ENCODE assay signal across 2 cellular contexts in genomic region chr16:2501938-2502900, GRCh38.
A peak's percentile ranks its signal among the peaks of the same experiment; 100 is the strongest.
TF ChIP-seq lines count a peak whose summit lies in the region.

No MANE protein-coding gene starts in this region.

TF ChIP-seq in IMR-90, 13 proteins besides CTCF, POLR2A, EP300 and RAD21:
- TF ChIP-seq BHLHE40 (IDR thresholded peaks at IDR 0.05; ENCODE audit: low read depth, low read length) (no peak), MAFK (IDR thresholded peaks at IDR 0.05; ENCODE audit: low read depth, low read length) (no peak), SMC3 (IDR thresholded peaks at IDR 0.05; ENCODE audit: low read depth, low read length) (no peak), CHD1 (IDR thresholded peaks at IDR 0.05; ENCODE audit: low read depth, low read length) (no peak), ELK1 (IDR thresholded peaks at IDR 0.05; ENCODE audit: borderline replicate concordance, low read depth, low read length) (no peak), FOS (IDR thresholded peaks at IDR 0.05; ENCODE audit: low read depth, low read length) (no peak), MXI1 (IDR thresholded peaks at IDR 0.05; ENCODE audit: borderline replicate concordance, low read depth, low read length) (no peak), NFE2L2 (IDR thresholded peaks at IDR 0.05; ENCODE audit: low read depth, low read length) (no peak), RCOR1 (IDR thresholded peaks at IDR 0.05; ENCODE audit: insufficient replicate concordance, low read length) (no peak), CEBPB (IDR thresholded peaks at IDR 0.05; ENCODE audit: low read depth, low read length) (no peak)
TF ChIP-seq in IMR-90: peak in this region for 0.

TF ChIP-seq in H1, 55 proteins besides CTCF, POLR2A, EP300 and RAD21:
- TF ChIP-seq KDM5A (IDR thresholded peaks at IDR 0.05; ENCODE audit: low read length) (no peak), ASH2L (IDR thresholded peaks at IDR 0.05; ENCODE audit: low read length) (peak; percentile 13)
